9 cellular contexts compared by ENCODE assay signal in the genomic region with DNA sequence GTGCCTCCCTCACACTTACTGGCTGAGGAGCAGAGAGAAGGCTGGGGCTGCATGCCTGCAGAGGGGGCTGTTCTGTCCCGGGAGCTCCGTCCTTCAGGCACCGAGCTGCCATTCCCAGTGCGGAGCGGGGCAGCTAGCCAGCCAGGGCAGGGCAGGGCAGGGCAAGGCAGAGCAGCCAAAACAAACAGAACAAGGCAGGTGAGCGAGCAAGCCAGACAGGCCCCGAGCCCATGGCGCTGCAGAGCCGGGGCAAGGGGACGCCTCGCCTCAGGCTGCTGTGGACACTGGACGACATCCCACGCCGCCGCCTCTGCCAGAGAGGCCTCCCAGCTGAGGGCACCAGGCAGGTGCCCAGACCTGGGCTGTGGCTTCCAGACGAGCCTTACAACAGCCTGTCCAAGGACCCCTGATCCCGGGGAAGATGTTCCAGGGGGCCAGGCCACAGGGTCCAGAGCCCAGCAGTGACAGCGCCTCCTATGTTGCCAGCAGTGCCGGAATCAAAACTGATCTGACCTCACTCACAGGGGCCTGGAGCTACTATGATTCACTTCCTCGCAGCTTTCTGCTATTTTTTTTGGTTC. TPM values are rescaled to one million over a fixed set of nuclear protein-coding genes. Genes with fewer than 3 reads are reported as not detected.
DNase-seq lines count a peak whose midpoint lies in the region; ATAC-seq and TF ChIP-seq lines count a peak whose summit lies in the region.
"Had no signal": no experiment of that assay in that cellular context is flagged by ENCODE, and none has a peak within 500 bp of the region (broad histone marks: within the 10 kb centered on the region; RNA-seq: fewer than 3 reads in every experiment).

No MANE protein-coding gene starts in this region.

- H3K27me3 Mint-ChIP-seq in activated naive CD4-positive, alpha-beta T cell treated with anti-CD3 and anti-CD28 coated beads for 36 hours (ENCODE audit: low read depth): no peaks in the 10 kb centered on the region
- H3K27me3 Mint-ChIP-seq in activated CD4-positive, alpha-beta T cell treated with anti-CD3 and anti-CD28 coated beads for 36 hours: no peaks in the 10 kb centered on the region
- H3K27me3 Mint-ChIP-seq in immature natural killer cell (ENCODE audit: low read depth in 3 of 3): peaks cover 0 to 6% (median 1%) of the 10 kb centered on the region in 3 donors

- no peak for DNase-seq in activated naive CD4-positive, alpha-beta T cell treated with anti-CD3 and anti-CD28 coated beads for 36 hours
- DNase-seq in activated naive CD4-positive, alpha-beta T cell treated with anti-CD3 and anti-CD28 coated beads, Interleukin-2, amount 50 U/mL, for 16 hours: no peak
- DNase-seq in epithelial cell of prostate (ENCODE audit: low read depth, low spot score): no peak
- DNase-seq in lung microvascular endothelial cell (ENCODE audit: low read depth in 2 of 2): peak; percentile 76 to 77
- no peak for DNase-seq in vagina (ENCODE audit: extremely low spot score in 2 of 2)
- DNase-seq in activated CD4-positive, alpha-beta T cell treated with anti-CD3 and anti-CD28 coated beads for 36 hours: no peak
- DNase-seq in immature natural killer cell: no peak
- DNase-seq: activated CD4-positive, alpha-beta T cell treated with anti-CD3 and anti-CD28 coated beads, Interleukin-2, amount 50 U/mL, for 1 hour had no signal

- H3K27me3 ChIP-seq in vagina: no peaks in the 10 kb centered on the region

- no peak for TF ChIP-seq POLR2A in vagina (IDR thresholded peaks at IDR 0.05)

- H3K9me3 ChIP-seq in vagina: no peaks in the 10 kb centered on the region

- H3K27ac ChIP-seq in epithelial cell of prostate (peak overlapping the region; percentile 28), vagina (peak overlapping the region; percentile 11)

- peaks cover 36% of the 10 kb centered on the region for H3K4me1 ChIP-seq in vagina

- H3K9me3 Mint-ChIP-seq in activated naive CD4-positive, alpha-beta T cell treated with anti-CD3 and anti-CD28 coated beads for 36 hours: no peaks in the 10 kb centered on the region
- H3K9me3 Mint-ChIP-seq in activated CD4-positive, alpha-beta T cell treated with anti-CD3 and anti-CD28 coated beads for 36 hours (ENCODE audit: low read depth): no peaks in the 10 kb centered on the region
- no peaks in the 10 kb centered on the region for H3K9me3 Mint-ChIP-seq in immature natural killer cell

- CTCF ChIA-PET in activated naive CD4-positive, alpha-beta T cell treated with anti-CD3 and anti-CD28 coated beads for 36 hours (lab: Charles Lee): interaction anchor here (0.6 to 1.2 kb wide), 2 partner anchors 9 to 262 kb away, joined by 3 read pairs; no protein-coding TSS in a partner anchor
- CTCF ChIA-PET in activated CD4-positive, alpha-beta T cell treated with anti-CD3 and anti-CD28 coated beads for 36 hours (lab: Charles Lee): interaction anchor here (0.6 kb wide), 1 partner anchor 11 kb away, joined by 3 read pairs; no protein-coding TSS in a partner anchor

- intact Hi-C loops in activated naive CD4-positive, alpha-beta T cell treated with anti-CD3 and anti-CD28 coated beads for 36 hours (cut with micrococcal nuclease): no loop called here
- intact Hi-C loops in vagina (cut with DNase I): no loop called here
- intact Hi-C loops in activated CD4-positive, alpha-beta T cell treated with anti-CD3 and anti-CD28 coated beads for 36 hours (cut with DNase I, micrococcal nuclease): no loop called here

- H3K27ac Mint-ChIP-seq in activated naive CD4-positive, alpha-beta T cell treated with anti-CD3 and anti-CD28 coated beads for 36 hours: peak overlapping the region; percentile 41
- H3K27ac Mint-ChIP-seq in activated CD4-positive, alpha-beta T cell treated with anti-CD3 and anti-CD28 coated beads for 36 hours: no peak overlapping the region
- H3K27ac Mint-ChIP-seq in immature natural killer cell: peak overlapping the region in 1 of 6 donors; percentile 22

- peaks cover 3% of the 10 kb centered on the region for H3K36me3 Mint-ChIP-seq in activated naive CD4-positive, alpha-beta T cell treated with anti-CD3 and anti-CD28 coated beads for 36 hours (ENCODE audit: low read depth)
- H3K36me3 Mint-ChIP-seq in activated CD4-positive, alpha-beta T cell treated with anti-CD3 and anti-CD28 coated beads for 36 hours (ENCODE audit: low read depth): peaks cover 5% of the 10 kb centered on the region
- peaks cover 0 to 27% (median 11%) of the 10 kb centered on the region in 3 donors for H3K36me3 Mint-ChIP-seq in immature natural killer cell

- H3K36me3 ChIP-seq in vagina: peaks cover 4 to 25% of the 10 kb centered on the region in 2 donors

- H3K4me1 Mint-ChIP-seq in activated naive CD4-positive, alpha-beta T cell treated with anti-CD3 and anti-CD28 coated beads for 36 hours (ENCODE audit: low read depth): no peaks in the 10 kb centered on the region
- no peaks in the 10 kb centered on the region for H3K4me1 Mint-ChIP-seq in activated CD4-positive, alpha-beta T cell treated with anti-CD3 and anti-CD28 coated beads for 36 hours
- H3K4me1 Mint-ChIP-seq in immature natural killer cell: peaks cover 6 to 7% of the 10 kb centered on the region in 2 donors

- no peak for TF ChIP-seq CTCF in vagina (IDR thresholded peaks at IDR 0.05)

- no peak for ATAC-seq in activated CD4-positive, alpha-beta T cell treated with anti-CD3 and anti-CD28 coated beads for 36 hours
- ATAC-seq in HG03175 (IDR thresholded peaks at IDR 0.05; ENCODE audit: unreplicated experiment): no peak

- no peak overlapping the region for H3K4me3 ChIP-seq in vagina

- POLR2A ChIA-PET in activated CD4-positive, alpha-beta T cell treated with anti-CD3 and anti-CD28 coated beads for 36 hours (lab: Charles Lee): interaction anchor here (0.6 kb wide), 1 partner anchor 662 kb away, joined by 3 read pairs; no protein-coding TSS in a partner anchor

- no peak overlapping the region for H3K4me3 Mint-ChIP-seq in activated naive CD4-positive, alpha-beta T cell treated with anti-CD3 and anti-CD28 coated beads for 36 hours
- H3K4me3 Mint-ChIP-seq in activated CD4-positive, alpha-beta T cell treated with anti-CD3 and anti-CD28 coated beads for 36 hours: no peak overlapping the region
- no peak overlapping the region for H3K4me3 Mint-ChIP-seq in immature natural killer cell

RNA-seq across cellular contexts. Expression of a gene that starts 8.2 kb away (rescaled TPM):
- 100 to 1,000 TPM; 102 to 127 TPM for total RNA-seq in activated naive CD4-positive, alpha-beta T cell treated with anti-CD3 and anti-CD28 coated beads for 36 hours
- total RNA-seq in lung microvascular endothelial cell (5.4 and 6.5 TPM in 2 replicates), vagina (52.8 TPM)
- 10 to 100 TPM; 54.7 to 65.0 TPM for total RNA-seq in activated CD4-positive, alpha-beta T cell treated with anti-CD3 and anti-CD28 coated beads for 36 hours
- 10 to 100 TPM; 10.6 to 29.9 (median 10.7) TPM for polyA plus RNA-seq in immature natural killer cell

RNA-seq across cellular contexts. Expression of a gene that starts 34.2 kb away (rescaled TPM):
- total RNA-seq in activated naive CD4-positive, alpha-beta T cell treated with anti-CD3 and anti-CD28 coated beads for 36 hours: 10 to 100 TPM; 25.8 to 26.7 TPM
- 31.4 and 55.8 TPM in 2 replicates for total RNA-seq in lung microvascular endothelial cell
- total RNA-seq in vagina: 123 TPM
- 10 to 100 TPM; 40.1 to 67.3 TPM for total RNA-seq in activated CD4-positive, alpha-beta T cell treated with anti-CD3 and anti-CD28 coated beads for 36 hours
- 10 to 100 TPM in 2 of 3 donors, 1 to 10 TPM in 1; 7.3 to 44.7 (median 14.8) TPM for polyA plus RNA-seq in immature natural killer cell

RNA-seq across cellular contexts. Expression of a gene that starts 37.8 kb away (rescaled TPM):
- 10 to 100 TPM; 27.4 to 28.8 TPM for total RNA-seq in activated naive CD4-positive, alpha-beta T cell treated with anti-CD3 and anti-CD28 coated beads for 36 hours
- total RNA-seq in lung microvascular endothelial cell (21.6 and 28.6 TPM in 2 replicates), vagina (19.6 TPM)
- total RNA-seq in activated CD4-positive, alpha-beta T cell treated with anti-CD3 and anti-CD28 coated beads for 36 hours: 10 to 100 TPM; 12.7 to 37.1 TPM
- 10 to 100 TPM; 24.8 to 46.9 (median 42.7) TPM for polyA plus RNA-seq in immature natural killer cell

RNA-seq across cellular contexts. Expression of a gene that starts 54.8 kb away (rescaled TPM):
- 10 to 100 TPM; 22.9 to 26.3 TPM for total RNA-seq in activated naive CD4-positive, alpha-beta T cell treated with anti-CD3 and anti-CD28 coated beads for 36 hours
- total RNA-seq in lung microvascular endothelial cell (16.7 and 19.0 TPM in 2 replicates), vagina (48.9 TPM)
- 10 to 100 TPM; 16.4 to 19.4 TPM for total RNA-seq in activated CD4-positive, alpha-beta T cell treated with anti-CD3 and anti-CD28 coated beads for 36 hours
- 1 to 10 TPM; 4.8 to 5.8 (median 5.0) TPM for polyA plus RNA-seq in immature natural killer cell

Comparison
In these comparisons a context has a peak if more than half of its experiments do, and no peak if none do; other contexts are left out.
1. DNase-seq: peak in lung microvascular endothelial cell (2 of 2); none in activated naive CD4-positive, alpha-beta T cell treated with anti-CD3 and anti-CD28 coated beads for 36 hours (single experiment), activated naive CD4-positive, alpha-beta T cell treated with anti-CD3 and anti-CD28 coated beads, Interleukin-2, amount 50 U/mL, for 16 hours (single experiment), epithelial cell of prostate (single experiment), vagina (0 of 2), activated CD4-positive, alpha-beta T cell treated with anti-CD3 and anti-CD28 coated beads for 36 hours (single experiment) and immature natural killer cell (0 of 3).